ENCODE assay signal across 13 cellular contexts in genomic region chr1:35563166-35563565, GRCh38. TPM values are rescaled to one million over a fixed set of nuclear protein-coding genes. Genes with fewer than 3 reads are reported as not detected.
"Had no signal": no experiment of that assay in that cellular context is flagged by ENCODE, and none has a peak within 500 bp of the region (broad histone marks: within the 10 kb centered on the region; RNA-seq: fewer than 3 reads in every experiment).

No MANE protein-coding gene starts in this region.

- H3K4me3 ChIP-seq: right lobe of liver, SK-N-MC, smooth muscle cell, thyroid gland had no signal

- H3K27me3 ChIP-seq: right lobe of liver, thyroid gland had no signal

- H3K4me3 Mint-ChIP-seq: activated CD4-positive, alpha-beta T cell treated with anti-CD3 and anti-CD28 coated beads for 36 hours; activated naive CD8-positive, alpha-beta T cell treated with anti-CD3 and anti-CD28 coated beads, Interleukin-2, amount 10 ng/mL, durations not matched to agents 7 days and 5 days; nephron had no signal

- H3K27me3 Mint-ChIP-seq: activated CD4-positive, alpha-beta T cell treated with anti-CD3 and anti-CD28 coated beads for 36 hours; activated naive CD8-positive, alpha-beta T cell treated with anti-CD3 and anti-CD28 coated beads, Interleukin-2, amount 10 ng/mL, durations not matched to agents 7 days and 5 days had no signal

- H3K9me3 ChIP-seq: right lobe of liver, thyroid gland had no signal

- H3K4me2 ChIP-seq: smooth muscle cell had no signal

- H3K9me3 Mint-ChIP-seq: activated naive CD8-positive, alpha-beta T cell treated with anti-CD3 and anti-CD28 coated beads, Interleukin-2, amount 10 ng/mL, durations not matched to agents 7 days and 5 days; nephron had no signal

- DNase-seq: activated CD4-positive, alpha-beta T cell treated with anti-CD3 and anti-CD28 coated beads for 36 hours; activated CD8-positive, alpha-beta memory T cell treated with anti-CD3 and anti-CD28 coated beads for 24 hours; activated naive CD8-positive, alpha-beta T cell treated with anti-CD3 and anti-CD28 coated beads, Interleukin-2, amount 10 ng/mL, durations not matched to agents 7 days and 5 days; cerebellar nuclear complex; effector memory CD4-positive, alpha-beta T cell; foreskin melanocyte; mesendoderm; thyroid gland had no signal

- H3K27ac ChIP-seq: right lobe of liver, SK-N-MC, thyroid gland had no signal

- H3K27ac Mint-ChIP-seq: activated CD4-positive, alpha-beta T cell treated with anti-CD3 and anti-CD28 coated beads for 36 hours; nephron had no signal

RNA-seq across cellular contexts. Expression of gene TFAP2E, which starts 9.9 kb away (rescaled TPM):
- total RNA-seq: urinary bladder had no signal
